ENCODE assay signal across 18 cellular contexts in genomic region chr4:173046818-173047217, GRCh38.
DNase-seq lines count a peak whose midpoint lies in the region; ATAC-seq and TF ChIP-seq lines count a peak whose summit lies in the region.
"Had no signal": no experiment of that assay in that cellular context is flagged by ENCODE, and none has a peak within 500 bp of the region (broad histone marks: within the 10 kb centered on the region; RNA-seq: fewer than 3 reads in every experiment).

No MANE protein-coding gene starts in this region.

- TF ChIP-seq CTCF in brain microvascular endothelial cell (IDR thresholded peaks at IDR 0.05; ENCODE audit: low read depth, low read length, missing control alignments): no peak

- DNase-seq in COR-L47 (lab: John Stamatoyannopoulos, UW) (peak; percentile 23), NCI-H146 (lab: John Stamatoyannopoulos, UW) (peak; percentile 81), SHP77 (lab: John Stamatoyannopoulos, UW) (peak; percentile 68 to 83), left kidney (ENCODE audit: low read depth, low spot score) (peak; percentile 95), brain microvascular endothelial cell (no peak), T-helper 9 cell (no peak)
- no peak for DNase-seq in activated CD4-positive, alpha-beta T cell treated with anti-CD3 and anti-CD28 coated beads for 36 hours
- DNase-seq: activated CD4-positive, alpha-beta T cell treated with anti-CD3 and anti-CD28 coated beads, Interleukin-2, amount 10 ng/mL, durations not matched to agents 7 days and 5 days; adrenal gland; NCI-H1694 treated with DMSO at 0.1 percent for 48 hours; right lobe of liver; stimulated activated CD4-positive, alpha-beta T cell treated with anti-CD3 and anti-CD28 coated beads, Interleukin-4, amount 100 ng/mL, for 24 hours had no signal

- H3K9me3 Mint-ChIP-seq in activated CD4-positive, alpha-beta T cell treated with anti-CD3 and anti-CD28 coated beads for 36 hours (ENCODE audit: low read depth): no peaks in the 10 kb centered on the region
- H3K9me3 Mint-ChIP-seq: activated CD4-positive, alpha-beta T cell treated with anti-CD3 and anti-CD28 coated beads, Interleukin-2, amount 10 ng/mL, durations not matched to agents 7 days and 5 days; neural crest cell; stimulated activated effector memory CD8-positive, alpha-beta T cell treated with anti-CD3 and anti-CD28 coated beads, Interleukin-12 subunit alpha, Interleukin-12 subunit beta, amount 100 ng/mL, for 72 hours had no signal

- H3K4me3 Mint-ChIP-seq in activated CD4-positive, alpha-beta T cell treated with anti-CD3 and anti-CD28 coated beads for 36 hours: no peak overlapping the region
- H3K4me3 Mint-ChIP-seq: activated CD4-positive, alpha-beta T cell treated with anti-CD3 and anti-CD28 coated beads, Interleukin-2, amount 10 ng/mL, durations not matched to agents 7 days and 5 days; B cell; neural crest cell; stimulated activated effector memory CD8-positive, alpha-beta T cell treated with anti-CD3 and anti-CD28 coated beads, Interleukin-12 subunit alpha, Interleukin-12 subunit beta, amount 100 ng/mL, for 72 hours had no signal

- no peaks in the 10 kb centered on the region for H3K36me3 ChIP-seq in brain microvascular endothelial cell (replicated peaks)
- H3K36me3 ChIP-seq: adrenal gland, right lobe of liver had no signal

- ATAC-seq in activated CD4-positive, alpha-beta T cell treated with anti-CD3 and anti-CD28 coated beads for 36 hours: no peak
- ATAC-seq in HG03159 (IDR thresholded peaks at IDR 0.05; ENCODE audit: unreplicated experiment): no peak
- ATAC-seq: right lobe of liver; stimulated activated effector memory CD8-positive, alpha-beta T cell treated with anti-CD3 and anti-CD28 coated beads, Interleukin-12 subunit alpha, Interleukin-12 subunit beta, amount 100 ng/mL, for 72 hours had no signal

- H3K4me3 ChIP-seq in brain microvascular endothelial cell (ENCODE audit: low read depth, low read length): no peak overlapping the region
- H3K4me3 ChIP-seq: adrenal gland, hepatocyte, right lobe of liver had no signal

- intact Hi-C loops in activated CD4-positive, alpha-beta T cell treated with anti-CD3 and anti-CD28 coated beads for 36 hours (cut with DNase I, micrococcal nuclease): no loop called here

- no peak overlapping the region for H3K27ac ChIP-seq in brain microvascular endothelial cell
- H3K27ac ChIP-seq: adrenal gland, epithelial cell of prostate, hepatocyte, right lobe of liver had no signal

- no peaks in the 10 kb centered on the region for H3K27me3 ChIP-seq in brain microvascular endothelial cell (replicated peaks)
- H3K27me3 ChIP-seq: adrenal gland, hepatocyte, right lobe of liver had no signal

- H3K36me3 Mint-ChIP-seq in activated CD4-positive, alpha-beta T cell treated with anti-CD3 and anti-CD28 coated beads for 36 hours (ENCODE audit: low read depth): no peaks in the 10 kb centered on the region
- H3K36me3 Mint-ChIP-seq: stimulated activated effector memory CD8-positive, alpha-beta T cell treated with anti-CD3 and anti-CD28 coated beads, Interleukin-12 subunit alpha, Interleukin-12 subunit beta, amount 100 ng/mL, for 72 hours had no signal

- CTCF ChIA-PET in activated CD4-positive, alpha-beta T cell treated with anti-CD3 and anti-CD28 coated beads for 36 hours (lab: Charles Lee): interaction anchor here (0.8 to 1.7 kb wide), 2 partner anchors 23 to 33 kb away, joined by 3 to 6 read pairs; no protein-coding TSS in a partner anchor

- H3K4me1 Mint-ChIP-seq in activated CD4-positive, alpha-beta T cell treated with anti-CD3 and anti-CD28 coated beads for 36 hours: no peaks in the 10 kb centered on the region
- H3K4me1 Mint-ChIP-seq: activated CD4-positive, alpha-beta T cell treated with anti-CD3 and anti-CD28 coated beads, Interleukin-2, amount 10 ng/mL, durations not matched to agents 7 days and 5 days; B cell; stimulated activated effector memory CD8-positive, alpha-beta T cell treated with anti-CD3 and anti-CD28 coated beads, Interleukin-12 subunit alpha, Interleukin-12 subunit beta, amount 100 ng/mL, for 72 hours had no signal

- no peak overlapping the region for H3K27ac Mint-ChIP-seq in activated CD4-positive, alpha-beta T cell treated with anti-CD3 and anti-CD28 coated beads for 36 hours
- H3K27ac Mint-ChIP-seq: activated CD4-positive, alpha-beta T cell treated with anti-CD3 and anti-CD28 coated beads, Interleukin-2, amount 10 ng/mL, durations not matched to agents 7 days and 5 days; B cell; stimulated activated effector memory CD8-positive, alpha-beta T cell treated with anti-CD3 and anti-CD28 coated beads, Interleukin-12 subunit alpha, Interleukin-12 subunit beta, amount 100 ng/mL, for 72 hours had no signal

- POLR2A ChIA-PET in activated CD4-positive, alpha-beta T cell treated with anti-CD3 and anti-CD28 coated beads for 36 hours (lab: Charles Lee): no interaction called here

- H3K27me3 Mint-ChIP-seq in activated CD4-positive, alpha-beta T cell treated with anti-CD3 and anti-CD28 coated beads for 36 hours: peaks cover 13% of the 10 kb centered on the region

- in situ Hi-C loops in brain microvascular endothelial cell (cut with HindIII; ENCODE audit: low pct_ligation_motif_present, low sequenced_read_pairs): no loop called here

Comparison
In these comparisons a context has a peak if more than half of its experiments do, and no peak if none do; other contexts are left out.
1. DNase-seq: peak in COR-L47 (single experiment), NCI-H146 (single experiment), SHP77 (2 of 2) and left kidney (single experiment); none in activated CD4-positive, alpha-beta T cell treated with anti-CD3 and anti-CD28 coated beads for 36 hours (single experiment), brain microvascular endothelial cell (single experiment) and T-helper 9 cell (single experiment).